8 cellular contexts compared by ENCODE assay signal in the genomic region with DNA sequence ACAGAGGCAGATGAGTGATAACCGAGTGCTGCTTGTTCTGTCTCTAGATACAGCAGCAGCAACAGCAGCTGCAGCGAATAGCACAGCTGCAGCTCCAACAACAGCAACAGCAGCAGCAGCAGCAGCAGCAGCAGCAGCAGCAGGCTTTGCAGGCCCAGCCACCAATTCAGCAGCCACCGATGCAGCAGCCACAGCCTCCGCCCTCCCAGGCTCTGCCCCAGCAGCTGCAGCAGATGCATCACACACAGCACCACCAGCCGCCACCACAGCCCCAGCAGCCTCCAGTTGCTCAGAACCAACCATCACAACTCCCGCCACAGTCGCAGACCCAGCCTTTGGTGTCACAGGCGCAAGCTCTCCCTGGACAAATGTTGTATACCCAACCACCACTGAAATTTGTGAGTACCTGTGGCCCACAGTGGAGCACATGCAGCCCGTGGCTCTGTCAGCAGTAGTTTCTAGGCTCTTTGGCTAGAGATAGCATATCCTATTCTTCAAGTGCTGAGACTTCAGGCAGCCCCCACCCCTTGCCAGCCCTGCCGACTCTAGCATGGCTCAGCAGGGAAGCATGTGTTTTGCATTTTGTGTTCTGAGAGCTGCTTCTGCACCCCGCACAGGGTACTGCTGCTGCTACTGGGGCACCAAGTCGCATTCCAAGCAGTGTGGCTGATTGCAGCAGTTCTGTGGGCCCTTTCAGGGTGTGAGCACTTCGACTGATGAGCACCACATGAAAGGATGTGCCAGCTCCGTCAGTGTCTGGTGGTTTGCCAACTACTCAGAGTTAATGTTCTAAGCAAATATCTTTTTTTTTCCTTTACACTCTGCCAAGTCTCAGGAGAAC. TPM values are rescaled to one million over a fixed set of nuclear protein-coding genes. Genes with fewer than 3 reads are reported as not detected.
DNase-seq lines count a peak whose midpoint lies in the region; ATAC-seq and TF ChIP-seq lines count a peak whose summit lies in the region.

No MANE protein-coding gene starts in this region.

- CTCF ChIA-PET in A673 (lab: Charles Lee): no interaction called here

- DNase-seq in Peyer's patch (peak; percentile 51 to 77 (median 62)), islet precursor cell (peak; percentile 42), A673 (ENCODE audit: low spot score) (no peak), KBM-7 (no peak), NCI-H1930 (lab: John Stamatoyannopoulos, UW) (no peak), NCI-H187 treated with DMSO at 0.1 percent for 48 hours (lab: John Stamatoyannopoulos, UW) (no peak)
- DNase-seq in activated naive CD4-positive, alpha-beta T cell treated with anti-CD3 and anti-CD28 coated beads, Interleukin-2, amount 50 U/mL, for 72 hours (ENCODE audit: low spot score in 2 of 2): no peak

- POLR2A ChIA-PET in A673 (lab: Charles Lee; ENCODE audit: low non-redundant PET): no interaction called here

- no peaks in the 10 kb centered on the region for H3K9me3 ChIP-seq in Peyer's patch
- no peaks in the 10 kb centered on the region for H3K9me3 ChIP-seq in thymus (ENCODE audit: control insufficient read depth)
- H3K9me3 ChIP-seq in A673 (ENCODE audit: low read depth, low read length, poor library complexity, severe bottlenecking): no peaks in the 10 kb centered on the region

- H3K4me1 ChIP-seq in Peyer's patch (peaks cover 0 to 25% (median 18%) of the 10 kb centered on the region in 4 donors), thymus (ENCODE audit: control insufficient read depth, insufficient read depth, low read length) (peaks cover 26% of the 10 kb centered on the region), A673 (ENCODE audit: insufficient read depth, low read length, poor library complexity, severe bottlenecking) (peaks cover 7% of the 10 kb centered on the region)

- TF ChIP-seq CTCF in Peyer's patch (IDR thresholded peaks at IDR 0.05) (no peak), A673 (conservative IDR thresholded peaks at IDR 0.05; ENCODE audit: low read depth, low read length) (no peak)

- peak in 1 of 2 donors; percentile 48 for ATAC-seq in activated naive CD4-positive, alpha-beta T cell treated with anti-CD3 and anti-CD28 coated beads, Interleukin-2, amount 50 U/mL, for 72 hours

- H3K9me3 Mint-ChIP-seq in activated naive CD4-positive, alpha-beta T cell treated with anti-CD3 and anti-CD28 coated beads, Interleukin-2, amount 50 U/mL, for 72 hours: no peaks in the 10 kb centered on the region

- in situ Hi-C loops in KBM-7 (cut with MboI; ENCODE audit: low pct_unique_long_range_greater_than_20kb, low sequenced_read_pairs): no loop called here

- H3K36me3 ChIP-seq in Peyer's patch (peaks cover 0 to 75% (median 0%) of the 10 kb centered on the region in 3 donors), thymus (ENCODE audit: control insufficient read depth, insufficient read depth) (peaks cover 60% of the 10 kb centered on the region), A673 (ENCODE audit: insufficient read depth, low read length, poor library complexity, severe bottlenecking) (peaks cover 54% of the 10 kb centered on the region)

- peaks cover 14 to 48% of the 10 kb centered on the region in 2 donors for H3K36me3 Mint-ChIP-seq in activated naive CD4-positive, alpha-beta T cell treated with anti-CD3 and anti-CD28 coated beads, Interleukin-2, amount 50 U/mL, for 72 hours

- H3K4me3 ChIP-seq in Peyer's patch (no peak overlapping the region), thymus (ENCODE audit: low read length) (no peak overlapping the region), A673 (ENCODE audit: low read depth, low read length, poor library complexity, severe bottlenecking) (no peak overlapping the region)

- peak overlapping the region; percentile 22 to 62 for H3K27ac Mint-ChIP-seq in activated naive CD4-positive, alpha-beta T cell treated with anti-CD3 and anti-CD28 coated beads, Interleukin-2, amount 50 U/mL, for 72 hours

- H3K27me3 ChIP-seq in Peyer's patch (no peaks in the 10 kb centered on the region), thymus (ENCODE audit: control insufficient read depth, insufficient read depth) (no peaks in the 10 kb centered on the region), A673 (replicated peaks; ENCODE audit: insufficient read depth, low read depth, low read length, poor library complexity) (no peaks in the 10 kb centered on the region)

- TF ChIP-seq POLR2A in Peyer's patch (IDR thresholded peaks at IDR 0.05): no peak

- BruUV-seq in A673 (replicated peaks; lab: Mats Ljungman, UMichigan): no TSS peak

- 60% methylated on average over 14 of the region's 14 CpGs for WGBS in thymus

- H3K27ac ChIP-seq in Peyer's patch (peak overlapping the region in 2 of 4 donors; percentile 25 to 60), thymus (ENCODE audit: low read depth) (peak overlapping the region; percentile 59), A673 (ENCODE audit: low read depth, low read length, poor library complexity, severe bottlenecking) (no peak overlapping the region)

- intact Hi-C loops in A673 (cut with micrococcal nuclease; ENCODE audit: unreplicated experiment): loop anchor here (10.0 kb wide), 2 partner anchors 128 to 152 kb away; no protein-coding TSS in a partner anchor

RNA-seq across cellular contexts. Expression of a gene that starts 59.2 kb away (rescaled TPM):
- total RNA-seq in Peyer's patch (100 to 1,000 TPM; 115 to 215 (median 161) TPM), A673 (2021) (96.2 and 101 TPM in 2 replicates)
- total RNA-seq in activated naive CD4-positive, alpha-beta T cell treated with anti-CD3 and anti-CD28 coated beads, Interleukin-2, amount 50 U/mL, for 72 hours: 100 to 1,000 TPM in 1 of 2 donors, 10 to 100 TPM in 1; 88.9 to 137 TPM
- polyA plus RNA-seq in thymus: 61.6 TPM

Comparison
In these comparisons a context has a peak if more than half of its experiments do, and no peak if none do; other contexts are left out.
1. DNase-seq: peak in Peyer's patch (3 of 3) and islet precursor cell (single experiment); none in activated naive CD4-positive, alpha-beta T cell treated with anti-CD3 and anti-CD28 coated beads, Interleukin-2, amount 50 U/mL, for 72 hours (0 of 2), A673 (single experiment), KBM-7 (single experiment), NCI-H1930 (0 of 2) and NCI-H187 treated with DMSO at 0.1 percent for 48 hours (single experiment).